23 cellular contexts compared by ENCODE assay signal in the genomic region with DNA sequence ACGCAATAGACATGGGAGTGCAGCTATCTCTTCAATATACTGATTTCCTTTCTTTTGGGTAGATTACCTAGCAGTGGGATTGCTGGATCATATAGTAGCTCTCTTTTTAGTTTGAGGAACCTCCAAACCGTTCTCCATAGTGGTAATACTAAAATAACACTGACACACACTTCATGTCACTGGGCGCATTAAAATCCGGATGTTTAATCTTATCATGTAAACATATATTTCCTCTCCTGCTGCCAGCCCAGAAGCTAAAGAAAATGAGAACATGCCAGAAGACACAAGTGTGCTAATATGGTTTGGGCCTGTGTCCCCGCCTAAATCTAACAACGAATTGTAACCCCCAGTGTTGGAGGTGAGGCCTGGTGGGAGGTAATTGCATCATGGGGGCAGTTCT. TPM values are rescaled to one million over a fixed set of nuclear protein-coding genes. Genes with fewer than 3 reads are reported as not detected.
DNase-seq lines count a peak whose midpoint lies in the region; TF ChIP-seq lines count a peak whose summit lies in the region.
"Had no signal": no experiment of that assay in that cellular context is flagged by ENCODE, and none has a peak within 500 bp of the region (broad histone marks: within the 10 kb centered on the region; RNA-seq: fewer than 3 reads in every experiment).

No MANE protein-coding gene starts in this region.

- no peaks in the 10 kb centered on the region for H3K36me3 ChIP-seq in BLaER1

- no peaks in the 10 kb centered on the region for H3K9me3 ChIP-seq in BLaER1

- H3K4me1 ChIP-seq in BLaER1, result peaks cover 32% of the 10 kb centered on the region

- H3K27ac ChIP-seq in BLaER1, result no peak overlapping the region
- H3K27ac ChIP-seq in VCaP, result peak overlapping the region; percentile 52
- H3K27ac ChIP-seq: 22Rv1 had no signal

- H3K9ac ChIP-seq in BLaER1, result no peak overlapping the region

- no peaks in the 10 kb centered on the region for H3K27me3 ChIP-seq in BLaER1

- H3K4me2 ChIP-seq in BLaER1, result peak overlapping the region; percentile 55; the same call in 1 of the 2 replicates

- TF ChIP-seq CTCF in VCaP (conservative IDR thresholded peaks at IDR 0.05), result no peak

- H3K4me3 ChIP-seq in BLaER1, result no peak overlapping the region

- H4K20me1 ChIP-seq in BLaER1, result no peaks in the 10 kb centered on the region

- DNase-seq in HCEC 1CT, result peak; percentile 43
- peak; percentile 26 for DNase-seq in RPMI7951 (ENCODE audit: low read depth)
- DNase-seq in glomerular visceral epithelial cell (ENCODE audit: extremely low spot score), result no peak
- no peak for DNase-seq in NCI-H2081 treated with DMSO at 0.1 percent for 48 hours (lab: John Stamatoyannopoulos, UW)
- no peak for DNase-seq in NCI-H510A treated with DMSO at 0.1 percent for 48 hours (lab: John Stamatoyannopoulos, UW)
- no peak for DNase-seq in cerebellum (ENCODE audit: low spot score)
- DNase-seq: AML-193; COR-L47; DMS 273 treated with DMSO at 0.1 percent for 48 hours; H7; NCI-H1417 treated with DMSO at 0.1 percent for 48 hours; NCI-H1930; NCI-H2171; NCI-H446 treated with DMSO at 0.1 percent for 48 hours; NK-92 treated with Interleukin-12 subunit alpha and Interleukin-12 subunit beta, amount 100 ng/mL, for 24 hours; OCI-M1; RPMI8226; SIG-M5 had no signal

RNA-seq across cellular contexts. Expression of a gene that starts 23.6 kb away (rescaled TPM):
- total RNA-seq in RPMI7951 (2014; rRNA removed; shearing (Covaris generic)), result 23.0 and 27.4 TPM in 2 replicates
- total RNA-seq in cerebellum, result 13.6 TPM
- total RNA-seq: H7; HepG2; T-helper 1 cell treated with Interleukin-12 subunit alpha and Interleukin-12 subunit beta and Interleukin-4 antibody, amounts not matched to agents 30 ng/mL and 1 ng/mL, for 36 hours had no signal

Comparison
In these comparisons a context has a peak if more than half of its experiments do, and no peak if none do; other contexts are left out.
1. DNase-seq: peak in HCEC 1CT (single experiment) and RPMI7951 (single experiment); none in glomerular visceral epithelial cell (single experiment), NCI-H2081 treated with DMSO at 0.1 percent for 48 hours (single experiment), NCI-H510A treated with DMSO at 0.1 percent for 48 hours (single experiment) and cerebellum (single experiment).